ENCODE assay signal across 8 cellular contexts in genomic region chr12:6700646-6701051, GRCh38. TPM values are rescaled to one million over a fixed set of nuclear protein-coding genes. Genes with fewer than 3 reads are reported as not detected.
A peak's percentile ranks its signal among the peaks of the same experiment; 100 is the strongest.
DNase-seq lines count a peak whose midpoint lies in the region; ATAC-seq and TF ChIP-seq lines count a peak whose summit lies in the region.

Gene PIANP (minus strand): TSS chr12:6700815. CDS start chr12:6698061, 2,754 bp downstream.

- no peak for TF ChIP-seq RAD21 in Ishikawa (IDR thresholded peaks at IDR 0.05; ENCODE audit: low read depth)

- H3K4me1 Mint-ChIP-seq in natural killer cell, result peaks cover 0 to 13% of the 10 kb centered on the region in 2 donors
- H3K4me1 Mint-ChIP-seq in type B pancreatic cell (ENCODE audit: unreplicated experiment), result peaks cover 6% of the 10 kb centered on the region

- H3K27me3 Mint-ChIP-seq in natural killer cell (ENCODE audit: low read depth in 2 of 2), result peaks cover 71 to 77% of the 10 kb centered on the region in 2 donors
- H3K27me3 Mint-ChIP-seq in type B pancreatic cell, result peaks cover 88% of the 10 kb centered on the region

- H3K9me3 Mint-ChIP-seq in natural killer cell, result no peaks in the 10 kb centered on the region
- H3K9me3 Mint-ChIP-seq in type B pancreatic cell, result no peaks in the 10 kb centered on the region

- peak; percentile 60 for DNase-seq in AG08395 (ENCODE audit: low spot score)
- DNase-seq in activated T-cell treated with anti-CD3 and anti-CD28 coated beads for 48 hours (ENCODE audit: low read depth), result peak; percentile 42
- peak; percentile 67 for DNase-seq in epidermal melanocyte (ENCODE audit: insufficient read length, low spot score)
- DNase-seq in natural killer cell, result peak; percentile 26
- peak; percentile 79 for DNase-seq in type B pancreatic cell (ENCODE audit: extremely low spot score, unreplicated experiment)
- no peak for DNase-seq in DMS114 treated with DMSO at 0.1 percent for 48 hours (lab: John Stamatoyannopoulos, UW; ENCODE audit: unreplicated experiment)

- no peak for TF ChIP-seq EP300 in Ishikawa (IDR thresholded peaks at IDR 0.05; ENCODE audit: borderline replicate concordance)

- ATAC-seq in natural killer cell (peak; percentile 76 to 84 (median 82)), GM18870 (IDR thresholded peaks at IDR 0.05; ENCODE audit: unreplicated experiment) (no peak)

- H3K36me3 Mint-ChIP-seq in natural killer cell, result no peaks in the 10 kb centered on the region
- H3K36me3 Mint-ChIP-seq in type B pancreatic cell, result peaks cover 14% of the 10 kb centered on the region

- peak within 1 kb of the TSS; percentile 55 for H3K4me3 Mint-ChIP-seq in natural killer cell
- peak within 1 kb of the TSS; percentile 84 for H3K4me3 Mint-ChIP-seq in type B pancreatic cell

- intact Hi-C loops in natural killer cell (cut with micrococcal nuclease), result no loop called here

- TF ChIP-seq CTCF in natural killer cell (IDR thresholded peaks at IDR 0.05) (no peak), type B pancreatic cell (conservative IDR thresholded peaks at IDR 0.05) (no peak)

- H3K27ac Mint-ChIP-seq in natural killer cell, result no peak within 1 kb of the TSS
- H3K27ac Mint-ChIP-seq in type B pancreatic cell, result peak within 1 kb of the TSS; percentile 54

TF ChIP-seq in Ishikawa, 13 proteins besides CTCF, POLR2A, EP300 and RAD21:
- TF ChIP-seq ZBTB7A (IDR thresholded peaks at IDR 0.05; ENCODE audit: low read depth) (0 out of 2 replicates have a peak, but pooled peaks have one; percentile 21), TEAD4 (IDR thresholded peaks at IDR 0.05) (no peak)

RNA-seq across cellular contexts. Expression of gene PIANP, which starts in this region (rescaled TPM):
- total RNA-seq in natural killer cell (not detected), type B pancreatic cell (ENCODE audit: low replicate concordance) (0.95 and 3.9 TPM in 2 replicates)

Comparison
In these comparisons a context has a peak if more than half of its experiments do, and no peak if none do; other contexts are left out.
1. Peak in DNase-seq and ATAC-seq in natural killer cell; RNA of the gene not detected or under 1 TPM.